ENCODE assay signal across 1 cellular context in genomic region chr19:6056801-6057650, GRCh38.
TF ChIP-seq lines count a peak whose summit lies in the region.

No MANE protein-coding gene starts in this region.

TF ChIP-seq in HepG2, 621 proteins besides CTCF, POLR2A, EP300 and RAD21 (continued from another document):
- TF ChIP-seq LCORL (IDR thresholded peaks at IDR 0.05) (no peak), LCORL (CRISPR knock-in tag; IDR thresholded peaks at IDR 0.05) (no peak), ZNF580 (CRISPR knock-in tag; IDR thresholded peaks at IDR 0.05; ENCODE audit: borderline replicate concordance, low read depth) (no peak), JUNB (CRISPR knock-in tag; IDR thresholded peaks at IDR 0.05; ENCODE audit: borderline replicate concordance) (no peak), MEIS2 (CRISPR knock-in tag; IDR thresholded peaks at IDR 0.05) (no peak), NR3C1 (CRISPR knock-in tag; IDR thresholded peaks at IDR 0.05) (no peak), TBX2 (CRISPR knock-in tag; IDR thresholded peaks at IDR 0.05; ENCODE audit: borderline replicate concordance) (no peak; the same call in 1 of the 2 replicates), PRMT3 (CRISPR knock-in tag; IDR thresholded peaks at IDR 0.05; ENCODE audit: borderline replicate concordance, low read depth) (no peak), ETS1 (CRISPR knock-in tag; IDR thresholded peaks at IDR 0.05) (no peak), TBL1XR1 (IDR thresholded peaks at IDR 0.05; ENCODE audit: borderline replicate concordance, low read length, partially characterized antibody) (no peak), ZNF503 (CRISPR knock-in tag; IDR thresholded peaks at IDR 0.05) (no peak), ZNF615 (CRISPR knock-in tag; IDR thresholded peaks at IDR 0.05; ENCODE audit: borderline replicate concordance) (no peak), ZNF136 (CRISPR knock-in tag; IDR thresholded peaks at IDR 0.05; ENCODE audit: low read depth) (no peak), TARDBP (CRISPR knock-in tag; IDR thresholded peaks at IDR 0.05) (no peak), ZFP36L1 (CRISPR knock-in tag; IDR thresholded peaks at IDR 0.05) (no peak), ZNF234 (CRISPR knock-in tag; conservative IDR thresholded peaks at IDR 0.05) (no peak), SRF (IDR thresholded peaks at IDR 0.05; ENCODE audit: low read depth, low read length) (no peak), NKX3-1 (CRISPR knock-in tag; IDR thresholded peaks at IDR 0.05) (no peak), ZNF839 (CRISPR knock-in tag; IDR thresholded peaks at IDR 0.05; ENCODE audit: borderline replicate concordance) (no peak), ARNT (IDR thresholded peaks at IDR 0.05) (no peak), FOXA1 (IDR thresholded peaks at IDR 0.05) (no peak), FOXA1 (CRISPR knock-in tag; IDR thresholded peaks at IDR 0.05) (no peak), ZNF407 (CRISPR knock-in tag; IDR thresholded peaks at IDR 0.05; ENCODE audit: not compliant biosample characterization) (no peak), HHEX (CRISPR knock-in tag; IDR thresholded peaks at IDR 0.05) (no peak), E2F5 (CRISPR knock-in tag; conservative IDR thresholded peaks at IDR 0.05) (no peak), GRHL1 (CRISPR knock-in tag; conservative IDR thresholded peaks at IDR 0.05) (no peak), RBFOX2 (IDR thresholded peaks at IDR 0.05; ENCODE audit: low read depth, low read length) (no peak), NFE2L2 (IDR thresholded peaks at IDR 0.05; ENCODE audit: low read length) (peak; percentile 51), GATA4 (IDR thresholded peaks at IDR 0.05; ENCODE audit: borderline replicate concordance, low read depth) (no peak), NFE2L1 (CRISPR knock-in tag; IDR thresholded peaks at IDR 0.05; ENCODE audit: borderline replicate concordance) (no peak), GLI4 (CRISPR knock-in tag; IDR thresholded peaks at IDR 0.05; ENCODE audit: borderline replicate concordance) (no peak), THYN1 (CRISPR knock-in tag; IDR thresholded peaks at IDR 0.05; ENCODE audit: borderline replicate concordance, low read depth) (no peak), BORCS8-MEF2B (CRISPR knock-in tag; IDR thresholded peaks at IDR 0.05) (no peak), PRPF4 (IDR thresholded peaks at IDR 0.05; ENCODE audit: low read depth, low read length, poor library complexity, severe bottlenecking) (no peak), FOXO1 (CRISPR knock-in tag; IDR thresholded peaks at IDR 0.05) (no peak), TRAFD1 (CRISPR knock-in tag; IDR thresholded peaks at IDR 0.05; ENCODE audit: borderline replicate concordance) (no peak), BATF2 (CRISPR knock-in tag; IDR thresholded peaks at IDR 0.05) (no peak), U2AF1 (optimal IDR thresholded peaks at IDR 0.05; ENCODE audit: low read depth, low read length) (no peak), THAP9 (CRISPR knock-in tag; IDR thresholded peaks at IDR 0.05; ENCODE audit: borderline replicate concordance) (no peak), ZNF431 (CRISPR knock-in tag; IDR thresholded peaks at IDR 0.05; ENCODE audit: borderline replicate concordance, low read depth) (no peak), ZNF484 (CRISPR knock-in tag; IDR thresholded peaks at IDR 0.05; ENCODE audit: borderline replicate concordance, low read depth) (no peak)
